Comparison of ENCODE assay signal across 1 cellular context in the genomic region with DNA sequence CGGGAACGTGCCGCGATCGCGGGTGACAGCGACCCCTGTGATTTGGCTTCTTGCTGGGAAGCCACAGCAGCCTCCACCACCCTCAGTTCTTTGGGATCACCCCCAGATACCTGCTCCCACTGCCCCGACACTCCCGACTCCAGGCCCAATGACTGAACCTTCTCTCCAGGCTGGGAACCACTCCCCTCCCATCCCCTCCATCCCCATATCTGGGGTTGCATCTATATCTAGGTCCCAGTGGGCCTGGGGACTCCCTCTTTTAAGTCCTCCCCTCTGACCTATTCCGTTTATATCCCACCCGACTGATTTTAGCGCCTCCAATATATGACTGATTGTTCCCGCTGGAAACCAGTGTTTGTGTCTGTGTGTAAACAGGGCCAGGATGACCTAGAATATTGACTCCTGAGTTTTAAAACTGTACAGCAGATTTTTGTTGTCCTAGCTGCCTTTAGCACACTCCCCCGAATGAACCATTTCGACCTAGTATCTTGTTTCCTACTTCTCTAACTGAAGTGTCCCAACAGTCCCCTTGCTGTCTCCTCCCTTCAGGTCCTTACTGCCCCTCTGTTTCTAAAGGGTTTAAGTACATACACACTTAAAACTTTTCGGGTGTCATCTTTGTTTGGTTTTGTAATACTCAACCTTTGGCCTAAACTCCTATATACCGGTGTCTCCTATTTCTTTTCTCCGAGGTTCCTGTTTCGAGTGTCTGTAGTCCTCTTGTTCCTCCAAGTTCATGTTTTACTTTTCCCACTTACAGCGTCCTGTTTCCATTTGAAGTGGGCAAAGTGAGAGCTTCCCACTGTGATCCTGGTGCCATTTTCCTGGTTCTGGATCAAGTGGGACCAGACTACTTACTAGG.
A peak's percentile ranks its signal among the peaks of the same experiment; 100 is the strongest.
TF ChIP-seq lines count a peak whose summit lies in the region.

No MANE protein-coding gene starts in this region.

TF ChIP-seq in K562, 482 proteins besides CTCF, POLR2A, EP300 and RAD21:
- TF ChIP-seq, protein P1, sequence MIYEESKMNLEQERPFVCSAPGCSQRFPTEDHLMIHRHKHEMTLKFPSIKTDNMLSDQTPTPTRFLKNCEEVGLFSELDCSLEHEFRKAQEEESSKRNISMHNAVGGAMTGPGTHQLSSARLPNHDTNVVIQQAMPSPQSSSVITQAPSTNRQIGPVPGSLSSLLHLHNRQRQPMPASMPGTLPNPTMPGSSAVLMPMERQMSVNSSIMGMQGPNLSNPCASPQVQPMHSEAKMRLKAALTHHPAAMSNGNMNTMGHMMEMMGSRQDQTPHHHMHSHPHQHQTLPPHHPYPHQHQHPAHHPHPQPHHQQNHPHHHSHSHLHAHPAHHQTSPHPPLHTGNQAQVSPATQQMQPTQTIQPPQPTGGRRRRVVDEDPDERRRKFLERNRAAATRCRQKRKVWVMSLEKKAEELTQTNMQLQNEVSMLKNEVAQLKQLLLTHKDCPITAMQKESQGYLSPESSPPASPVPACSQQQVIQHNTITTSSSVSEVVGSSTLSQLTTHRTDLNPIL (CRISPR knock-in tag; IDR thresholded peaks at IDR 0.05), result no peak
- TF ChIP-seq TCF7 (IDR thresholded peaks at IDR 0.05; ENCODE audit: borderline replicate concordance), result 0 out of 2 replicates have a peak, but pooled peaks have one; percentile 2
- no peak for TF ChIP-seq ZNF121 (CRISPR knock-in tag; conservative IDR thresholded peaks at IDR 0.05)
- TF ChIP-seq CHCHD3 (CRISPR knock-in tag; IDR thresholded peaks at IDR 0.05), result no peak
- TF ChIP-seq SRSF3 (IDR thresholded peaks at IDR 0.05; ENCODE audit: insufficient read depth, low read length), result no peak
- TF ChIP-seq CHD1 (IDR thresholded peaks at IDR 0.05; ENCODE audit: low read length), result peak; percentile 25
- TF ChIP-seq POLR2B (IDR thresholded peaks at IDR 0.05; ENCODE audit: low read depth, partially characterized antibody), result no peak
- TF ChIP-seq FOXK2 (conservative IDR thresholded peaks at IDR 0.05 in 1 of 2, IDR thresholded peaks at IDR 0.05 in 1 of 2; ENCODE audit: low read depth in 2 of 2), result 0 out of 4 replicates have a peak, but pooled peaks of 1 of the 2 experiments have one; percentile 17
- TF ChIP-seq, protein P2, sequence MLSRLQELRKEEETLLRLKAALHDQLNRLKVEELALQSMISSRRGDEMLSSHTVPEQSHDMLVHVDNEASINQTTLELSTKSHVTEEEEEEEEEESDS (CRISPR knock-in tag; IDR thresholded peaks at IDR 0.05), result no peak
- TF ChIP-seq, protein P3, sequence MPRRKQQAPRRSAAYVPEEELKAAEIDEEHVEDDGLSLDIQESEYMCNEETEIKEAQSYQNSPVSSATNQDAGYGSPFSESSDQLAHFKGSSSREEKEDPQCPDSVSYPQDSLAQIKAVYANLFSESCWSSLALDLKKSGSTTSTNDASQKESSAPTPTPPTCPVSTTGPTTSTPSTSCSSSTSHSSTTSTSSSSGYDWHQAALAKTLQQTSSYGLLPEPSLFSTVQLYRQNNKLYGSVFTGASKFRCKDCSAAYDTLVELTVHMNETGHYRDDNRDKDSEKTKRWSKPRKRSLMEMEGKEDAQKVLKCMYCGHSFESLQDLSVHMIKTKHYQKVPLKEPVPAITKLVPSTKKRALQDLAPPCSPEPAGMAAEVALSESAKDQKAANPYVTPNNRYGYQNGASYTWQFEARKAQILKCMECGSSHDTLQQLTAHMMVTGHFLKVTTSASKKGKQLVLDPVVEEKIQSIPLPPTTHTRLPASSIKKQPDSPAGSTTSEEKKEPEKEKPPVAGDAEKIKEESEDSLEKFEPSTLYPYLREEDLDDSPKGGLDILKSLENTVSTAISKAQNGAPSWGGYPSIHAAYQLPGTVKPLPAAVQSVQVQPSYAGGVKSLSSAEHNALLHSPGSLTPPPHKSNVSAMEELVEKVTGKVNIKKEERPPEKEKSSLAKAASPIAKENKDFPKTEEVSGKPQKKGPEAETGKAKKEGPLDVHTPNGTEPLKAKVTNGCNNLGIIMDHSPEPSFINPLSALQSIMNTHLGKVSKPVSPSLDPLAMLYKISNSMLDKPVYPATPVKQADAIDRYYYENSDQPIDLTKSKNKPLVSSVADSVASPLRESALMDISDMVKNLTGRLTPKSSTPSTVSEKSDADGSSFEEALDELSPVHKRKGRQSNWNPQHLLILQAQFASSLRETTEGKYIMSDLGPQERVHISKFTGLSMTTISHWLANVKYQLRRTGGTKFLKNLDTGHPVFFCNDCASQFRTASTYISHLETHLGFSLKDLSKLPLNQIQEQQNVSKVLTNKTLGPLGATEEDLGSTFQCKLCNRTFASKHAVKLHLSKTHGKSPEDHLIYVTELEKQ (CRISPR knock-in tag; IDR thresholded peaks at IDR 0.05), result 0 out of 2 replicates have a peak, but pooled peaks have one; percentile 7
